17 cellular contexts compared by ENCODE assay signal in genomic region chr1:232292818-232293217, GRCh38.
DNase-seq lines count a peak whose midpoint lies in the region; ATAC-seq and TF ChIP-seq lines count a peak whose summit lies in the region.
"Had no signal": no experiment of that assay in that cellular context is flagged by ENCODE, and none has a peak within 500 bp of the region (broad histone marks: within the 10 kb centered on the region; RNA-seq: fewer than 3 reads in every experiment).

No MANE protein-coding gene starts in this region.

- H3K79me2 ChIP-seq in DND-41 (ENCODE audit: insufficient read depth, low read length): no peaks in the 10 kb centered on the region

- no peaks in the 10 kb centered on the region for H4K20me1 ChIP-seq in DND-41 (ENCODE audit: insufficient read depth, low read length)

- H3K27me3 ChIP-seq in DND-41 (ENCODE audit: insufficient read depth, low read length, poor library complexity) (no peaks in the 10 kb centered on the region), foreskin keratinocyte (no peaks in the 10 kb centered on the region)

- H3K9ac ChIP-seq in DND-41 (ENCODE audit: low read depth, low read length): no peak overlapping the region

- H3K4me2 ChIP-seq in DND-41 (ENCODE audit: insufficient read depth, low read length): no peak overlapping the region

- ATAC-seq in DND-41 (ENCODE audit: insufficient read depth, low read depth) (0 out of 3 replicates have a peak, but pooled peaks have one; percentile 7), foreskin keratinocyte (peak; percentile 87), GM18867 (IDR thresholded peaks at IDR 0.05; ENCODE audit: unreplicated experiment) (no peak)
- ATAC-seq: CD8-positive, alpha-beta T cell; HepG2; stimulated activated naive B cell treated with anti-CD40 and anti-IgM and Interleukin-4, amounts not matched to agents 10 μg/mL and 1 μg/mL and 100 μg/mL, for 72 hours had no signal

- peak; percentile 87 for DNase-seq in NCI-H146 treated with DMSO at 0.1 percent for 48 hours (lab: John Stamatoyannopoulos, UW; ENCODE audit: unreplicated experiment)
- DNase-seq in NCI-H146 (lab: John Stamatoyannopoulos, UW): no peak
- no peak for DNase-seq in DND-41
- peak; percentile 8 for DNase-seq in SK-MEL-5 (ENCODE audit: low read depth, low spot score)
- peak in 1 of 2 donors; percentile 50 for DNase-seq in foreskin keratinocyte
- DNase-seq in H4 (ENCODE audit: low spot score): no peak
- DNase-seq in posterior cingulate gyrus: no peak
- DNase-seq: activated effector memory CD4-positive, alpha-beta T cell treated with Interleukin-2 at 50 U/mL for 16 hours; amygdala; CD8-positive, alpha-beta T cell; GF-D8; NCI-H1417; spleen; stimulated activated naive B cell treated with anti-CD40 and anti-IgM and Interleukin-4, amounts not matched to agents 10 μg/mL and 1 μg/mL and 100 μg/mL, for 72 hours had no signal

- no peaks in the 10 kb centered on the region for H3K36me3 ChIP-seq in DND-41 (ENCODE audit: insufficient read depth, low read length)
- H3K36me3 ChIP-seq: HAP-1, spleen had no signal

- H3K27ac ChIP-seq in DND-41 (ENCODE audit: low read length) (no peak overlapping the region), foreskin keratinocyte (no peak overlapping the region)
- H3K27ac ChIP-seq: spleen had no signal

- H3K4me1 ChIP-seq in DND-41 (ENCODE audit: insufficient read depth, low read length) (peaks cover 7% of the 10 kb centered on the region; the same call in 1 of the 2 replicates), foreskin keratinocyte (peaks cover 8% of the 10 kb centered on the region)
- H3K4me1 ChIP-seq: HAP-1, spleen had no signal

- in situ Hi-C loops in SK-MEL-5 (cut with HindIII; ENCODE audit: low pct_unique_long_range_greater_than_20kb, low sequenced_read_pairs): no loop called here

- intact Hi-C loops in posterior cingulate gyrus (cut with DNase I): no loop called here

- H2AFZ ChIP-seq in DND-41 (ENCODE audit: low read depth, low read length): no peak overlapping the region

- TF ChIP-seq CTCF in DND-41 (IDR thresholded peaks at IDR 0.05; ENCODE audit: borderline replicate concordance, extremely low read depth, low read length, poor library complexity, severe bottlenecking) (no peak), foreskin keratinocyte (conservative IDR thresholded peaks at IDR 0.05) (peak; percentile 21)

- H3K4me3 ChIP-seq in DND-41 (ENCODE audit: low read depth in 1 of 2, low read length in 2 of 2): no peak overlapping the region
- H3K4me3 ChIP-seq: HAP-1, spleen had no signal

- H3K9me3 ChIP-seq in DND-41 (ENCODE audit: insufficient read depth, low read length, severe bottlenecking): no peaks in the 10 kb centered on the region
- H3K9me3 ChIP-seq: HAP-1, spleen had no signal

Comparison
In these comparisons a context has a peak if more than half of its experiments do, and no peak if none do; other contexts are left out.
1. DNase-seq: peak in NCI-H146 treated with DMSO at 0.1 percent for 48 hours (single experiment) and SK-MEL-5 (single experiment); none in NCI-H146 (single experiment), DND-41 (single experiment), H4 (single experiment) and posterior cingulate gyrus (0 of 10).